Comparison of ENCODE assay signal across 16 cellular contexts in genomic region chr7:151923097-151923876, GRCh38. TPM values are rescaled to one million over a fixed set of nuclear protein-coding genes. Genes with fewer than 3 reads are reported as not detected.
DNase-seq lines count a peak whose midpoint lies in the region; ATAC-seq and TF ChIP-seq lines count a peak whose summit lies in the region.
"Had no signal": no experiment of that assay in that cellular context is flagged by ENCODE, and none has a peak within 500 bp of the region (broad histone marks: within the 10 kb centered on the region; RNA-seq: fewer than 3 reads in every experiment).

No MANE protein-coding gene starts in this region.

- H3K4me3 ChIP-seq in NB4 (ENCODE audit: low read depth, low read length) (no peak overlapping the region), body of pancreas (no peak overlapping the region)
- H3K4me3 ChIP-seq: neural progenitor cell had no signal

- TF ChIP-seq CTCF in NB4 (IDR thresholded peaks at IDR 0.05; ENCODE audit: low read depth, low read length) = no peak
- TF ChIP-seq CTCF in body of pancreas (IDR thresholded peaks at IDR 0.05) = no peak
- no peak for TF ChIP-seq CTCF in GM10266 (IDR thresholded peaks at IDR 0.05; ENCODE audit: control insufficient read depth, insufficient read depth, low read depth, missing control alignments)

- H3K9me3 ChIP-seq in body of pancreas = no peaks in the 10 kb centered on the region

- DNase-seq in NB4 (ENCODE audit: low read depth) = peak; percentile 79
- peak in 3 of 4 donors; percentile 38 to 79 (median 40) for DNase-seq in body of pancreas
- peak; percentile 45 for DNase-seq in superior temporal gyrus (ENCODE audit: extremely low spot score)
- DNase-seq in DMS 273 treated with DMSO at 0.1 percent for 48 hours (lab: John Stamatoyannopoulos, UW) = no peak
- no peak for DNase-seq in iPS-NIHi7 (ENCODE audit: extremely low spot score)
- DNase-seq in GM10266 (ENCODE audit: extremely low spot score) = no peak
- DNase-seq: activated CD4-positive, alpha-beta T cell treated with anti-CD3 and anti-CD28 coated beads, Interleukin-2, amount 50 U/mL, for 4 hours; activated naive CD4-positive, alpha-beta T cell treated with anti-CD3 and anti-CD28 coated beads, Interleukin-2, amount 50 U/mL, for 16 hours; DMS153; endodermal cell; SW 1271 had no signal

- no peaks in the 10 kb centered on the region for H3K27me3 ChIP-seq in body of pancreas
- no peaks in the 10 kb centered on the region for H3K27me3 ChIP-seq in layer of hippocampus (ENCODE audit: control insufficient read depth, insufficient read depth, low read length)
- H3K27me3 ChIP-seq: neural progenitor cell had no signal

- no peak for TF ChIP-seq POLR2A in NB4 (IDR thresholded peaks at IDR 0.05; ENCODE audit: extremely low read depth, insufficient read length)
- TF ChIP-seq POLR2A in body of pancreas (IDR thresholded peaks at IDR 0.05) = peak in 2 of 3 donors; percentile 20 to 49

- H3K4me1 ChIP-seq in body of pancreas = peaks cover 54% of the 10 kb centered on the region
- H3K4me1 ChIP-seq: neural progenitor cell had no signal

- H3K27ac ChIP-seq in body of pancreas = peak overlapping the region; percentile 45 to 82 (median 62)
- H3K27ac ChIP-seq in layer of hippocampus (ENCODE audit: low read depth, low read length) = peak overlapping the region; percentile 69
- H3K27ac ChIP-seq: neural progenitor cell had no signal

- 35 to 42% methylated on average over 16 of the region's 16 CpGs for WGBS in body of pancreas, 2 donors

- H3K36me3 ChIP-seq in body of pancreas (replicated peaks in 1 of 2; ENCODE audit: insufficient read depth in 1 of 2, low read depth in 2 of 2) = no peaks in the 10 kb centered on the region
- H3K36me3 ChIP-seq: neural progenitor cell had no signal

- ATAC-seq in body of pancreas (peak; percentile 69), HG02885 (IDR thresholded peaks at IDR 0.05; ENCODE audit: poor library complexity, unreplicated experiment) (no peak)

- intact Hi-C loops in body of pancreas (cut with DNase I) = no loop called here

RNA-seq across cellular contexts. Expression of gene GALNTL5, which starts 33.0 kb away (rescaled TPM):
- not detected for total RNA-seq in body of pancreas
- total RNA-seq: endodermal cell, HT1080, subcutaneous adipose tissue had no signal

RNA-seq across cellular contexts. Expression of gene PRKAG2, which starts 46.4 kb away (rescaled TPM):
- 10 to 100 TPM in 1 of 2 donors, 1 to 10 TPM in 1; 9.9 to 24.4 TPM for total RNA-seq in body of pancreas

Comparison
In these comparisons a context has a peak if more than half of its experiments do, and no peak if none do; other contexts are left out.
1. DNase-seq: peak in NB4 (single experiment), body of pancreas (3 of 4) and superior temporal gyrus (single experiment); none in DMS 273 treated with DMSO at 0.1 percent for 48 hours (single experiment), iPS-NIHi7 (single experiment) and GM10266 (single experiment).